In the genomic region with DNA sequence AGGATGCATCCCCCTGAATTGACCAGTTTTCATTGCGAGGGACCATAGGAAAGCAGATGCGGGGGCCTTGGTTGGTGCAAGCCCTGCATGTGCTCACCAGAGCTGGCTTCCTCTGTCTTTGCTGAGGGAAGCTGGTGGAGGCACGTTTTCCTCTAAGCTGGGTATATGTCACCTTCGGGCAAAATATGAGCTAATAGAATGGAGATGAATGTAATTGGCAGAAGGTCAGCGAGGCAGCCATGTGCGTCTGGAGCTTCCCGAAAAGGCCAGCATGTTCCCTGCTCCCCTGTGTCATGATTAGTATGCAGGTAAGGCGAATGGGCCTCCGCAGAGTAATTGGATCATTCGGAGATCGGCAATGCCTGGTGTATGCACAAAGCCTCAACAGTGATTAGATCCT, we compare ENCODE assay signal across 17 cellular contexts.
A peak's percentile ranks its signal among the peaks of the same experiment; 100 is the strongest.
DNase-seq lines count a peak whose midpoint lies in the region; ATAC-seq and TF ChIP-seq lines count a peak whose summit lies in the region.
"Had no signal": no experiment of that assay in that cellular context is flagged by ENCODE, and none has a peak within 500 bp of the region (broad histone marks: within the 10 kb centered on the region; RNA-seq: fewer than 3 reads in every experiment).

No MANE protein-coding gene starts in this region.

- no peak; a peak in 1 of 4 replicates for TF ChIP-seq EP300 in SK-N-SH (IDR thresholded peaks at IDR 0.05; ENCODE audit: borderline replicate concordance in 1 of 2, low read depth in 1 of 2, low read length in 1 of 2)

- H3K9me3 ChIP-seq in SK-N-SH (no peaks in the 10 kb centered on the region), osteoblast (ENCODE audit: low read depth, low read length) (peaks cover 2% of the 10 kb centered on the region)
- H3K9me3 ChIP-seq: A549, HAP-1 had no signal

- H3K27ac Mint-ChIP-seq in chondrocyte (ENCODE audit: unreplicated experiment): no peak overlapping the region
- H3K27ac Mint-ChIP-seq: CD4-positive, alpha-beta T cell had no signal

- H3K27me3 Mint-ChIP-seq in chondrocyte (ENCODE audit: low read depth): no peaks in the 10 kb centered on the region
- H3K27me3 Mint-ChIP-seq: CD4-positive, alpha-beta T cell had no signal

- H3K36me3 ChIP-seq in SK-N-SH (replicated peaks in 1 of 2; ENCODE audit: control insufficient read depth in 1 of 2, insufficient read depth in 2 of 2, low read length in 1 of 2): no peaks in the 10 kb centered on the region
- H3K36me3 ChIP-seq in osteoblast (ENCODE audit: insufficient read depth, low read length): no peaks in the 10 kb centered on the region
- H3K36me3 ChIP-seq: HAP-1 had no signal

- no peaks in the 10 kb centered on the region for H4K20me1 ChIP-seq in SK-N-SH (ENCODE audit: insufficient read depth)
- no peaks in the 10 kb centered on the region for H4K20me1 ChIP-seq in osteoblast (ENCODE audit: insufficient read depth, low read length)

- H3K4me3 ChIP-seq in SK-N-SH (ENCODE audit: low read depth in 2 of 2, low read length in 1 of 2) (no peak overlapping the region), osteoblast (ENCODE audit: insufficient read depth, low read length) (no peak overlapping the region)
- H3K4me3 ChIP-seq: A549, GM12878, GM23248, HAP-1 had no signal

- no peak for TF ChIP-seq RAD21 in SK-N-SH (IDR thresholded peaks at IDR 0.05; ENCODE audit: low read length)

- H3K4me1 Mint-ChIP-seq in chondrocyte (ENCODE audit: low read depth): no peaks in the 10 kb centered on the region

- 24% methylated on average over 8 of the region's 11 CpGs for WGBS in SK-N-SH (ENCODE audit: low lambda C conversion rate)

- H3K27me3 ChIP-seq in SK-N-SH (ENCODE audit: insufficient read depth) (no peaks in the 10 kb centered on the region), osteoblast (ENCODE audit: insufficient read depth, low read length) (no peaks in the 10 kb centered on the region)

- no peaks in the 10 kb centered on the region for H3K79me2 ChIP-seq in SK-N-SH (ENCODE audit: insufficient read depth)
- no peaks in the 10 kb centered on the region for H3K79me2 ChIP-seq in osteoblast (ENCODE audit: insufficient read depth, low read length)

- no peak for TF ChIP-seq CTCF in SK-N-SH (IDR thresholded peaks at IDR 0.05)
- no peak for TF ChIP-seq CTCF in osteoblast (IDR thresholded peaks at IDR 0.05; ENCODE audit: extremely low read depth, low read depth, low read length)
- no peak for TF ChIP-seq CTCF in chondrocyte (IDR thresholded peaks at IDR 0.05)

- DNase-seq in SK-N-SH: peak; percentile 41
- peak; percentile 25 for DNase-seq in cerebellum (ENCODE audit: low spot score)
- peak; percentile 34 for DNase-seq in osteoblast (ENCODE audit: insufficient read length, low spot score, missing footprints)
- no peak for DNase-seq in NCI-H748 (lab: John Stamatoyannopoulos, UW; ENCODE audit: unreplicated experiment)
- DNase-seq in middle frontal gyrus (ENCODE audit: extremely low spot score, low spot score): no peak
- no peak for DNase-seq in chondrocyte (ENCODE audit: low spot score)
- DNase-seq: AML-193; CD4-positive, alpha-beta T cell; DMS79; GF-D8; GM23248 had no signal

- no peaks in the 10 kb centered on the region for H3F3A ChIP-seq in SK-N-SH (replicated peaks; ENCODE audit: insufficient read depth)

- POLR2A ChIA-PET in SK-N-SH (lab: Yijun Ruan, JAX): no interaction called here

- no peaks in the 10 kb centered on the region for H3K9me2 ChIP-seq in SK-N-SH

- no peak overlapping the region; a peak in 1 of 4 replicates for H3K27ac ChIP-seq in SK-N-SH (ENCODE audit: low read depth in 2 of 2, low read length in 1 of 2)
- H3K27ac ChIP-seq in osteoblast (ENCODE audit: low read depth, low read length): no peak overlapping the region
- H3K27ac ChIP-seq: 22Rv1, A549, C4-2B, GM23248 had no signal

- H3K4me1 ChIP-seq in SK-N-SH (ENCODE audit: control insufficient read depth in 1 of 2, insufficient read depth in 2 of 2, low read depth in 1 of 2, low read length in 1 of 2) (peaks cover 0 to 12% of the 10 kb centered on the region in 2 experiments; a peak in 1 of 4 replicates), osteoblast (ENCODE audit: insufficient read depth, low read length) (no peaks in the 10 kb centered on the region)
- H3K4me1 ChIP-seq: A549, HAP-1 had no signal

- peaks cover 55% of the 10 kb centered on the region for H3K9me3 Mint-ChIP-seq in chondrocyte (ENCODE audit: low read depth)

- CTCF ChIA-PET in SK-N-SH (lab: Yijun Ruan, JAX): no interaction called here

- H3K4me3 Mint-ChIP-seq in chondrocyte (ENCODE audit: unreplicated experiment): no peak overlapping the region
- H3K4me3 Mint-ChIP-seq: CD4-positive, alpha-beta T cell had no signal

- no peak overlapping the region for H3K9ac ChIP-seq in SK-N-SH
- H3K9ac ChIP-seq: GM23248 had no signal

- H3K36me3 Mint-ChIP-seq in chondrocyte (ENCODE audit: low read depth): peaks cover 2% of the 10 kb centered on the region

- no peak for ATAC-seq in SK-N-SH treated with all-trans-retinoic acid at 6 μM for 48 hours
- ATAC-seq: A549, GM12878 had no signal

- H2AFZ ChIP-seq in SK-N-SH (ENCODE audit: low read depth) (no peak overlapping the region), osteoblast (ENCODE audit: low read length) (no peak overlapping the region)
- H2AFZ ChIP-seq: GM23248 had no signal

- no peak overlapping the region for H3K4me2 ChIP-seq in SK-N-SH
- H3K4me2 ChIP-seq in osteoblast (ENCODE audit: insufficient read depth, low read length): no peak overlapping the region
- H3K4me2 ChIP-seq: A549 had no signal

TF ChIP-seq in SK-N-SH, 30 proteins besides CTCF, POLR2A, EP300 and RAD21:
- peak; percentile 37; the same call in 1 of the 2 replicates for TF ChIP-seq MXI1 (IDR thresholded peaks at IDR 0.05; ENCODE audit: low read depth, low read length)
- no peak for TF ChIP-seq SIN3A (IDR thresholded peaks at IDR 0.05; ENCODE audit: borderline replicate concordance, low read depth, low read length)

TF ChIP-seq in SK-N-SH treated with all-trans-retinoic acid at 6 μM for 48 hours, 23 proteins besides CTCF, POLR2A, EP300 and RAD21 (continues in another document):
- no peak for TF ChIP-seq ZFP30 (CRISPR knock-in tag; IDR thresholded peaks at IDR 0.05)
- no peak for TF ChIP-seq ZNF70 (CRISPR knock-in tag; IDR thresholded peaks at IDR 0.05)
- no peak for TF ChIP-seq ZNF8 (CRISPR knock-in tag; IDR thresholded peaks at IDR 0.05)
- no peak for TF ChIP-seq ZFP3 (CRISPR knock-in tag; IDR thresholded peaks at IDR 0.05)
- no peak for TF ChIP-seq TOX (CRISPR knock-in tag; IDR thresholded peaks at IDR 0.05; ENCODE audit: borderline replicate concordance)
- TF ChIP-seq, protein P1, sequence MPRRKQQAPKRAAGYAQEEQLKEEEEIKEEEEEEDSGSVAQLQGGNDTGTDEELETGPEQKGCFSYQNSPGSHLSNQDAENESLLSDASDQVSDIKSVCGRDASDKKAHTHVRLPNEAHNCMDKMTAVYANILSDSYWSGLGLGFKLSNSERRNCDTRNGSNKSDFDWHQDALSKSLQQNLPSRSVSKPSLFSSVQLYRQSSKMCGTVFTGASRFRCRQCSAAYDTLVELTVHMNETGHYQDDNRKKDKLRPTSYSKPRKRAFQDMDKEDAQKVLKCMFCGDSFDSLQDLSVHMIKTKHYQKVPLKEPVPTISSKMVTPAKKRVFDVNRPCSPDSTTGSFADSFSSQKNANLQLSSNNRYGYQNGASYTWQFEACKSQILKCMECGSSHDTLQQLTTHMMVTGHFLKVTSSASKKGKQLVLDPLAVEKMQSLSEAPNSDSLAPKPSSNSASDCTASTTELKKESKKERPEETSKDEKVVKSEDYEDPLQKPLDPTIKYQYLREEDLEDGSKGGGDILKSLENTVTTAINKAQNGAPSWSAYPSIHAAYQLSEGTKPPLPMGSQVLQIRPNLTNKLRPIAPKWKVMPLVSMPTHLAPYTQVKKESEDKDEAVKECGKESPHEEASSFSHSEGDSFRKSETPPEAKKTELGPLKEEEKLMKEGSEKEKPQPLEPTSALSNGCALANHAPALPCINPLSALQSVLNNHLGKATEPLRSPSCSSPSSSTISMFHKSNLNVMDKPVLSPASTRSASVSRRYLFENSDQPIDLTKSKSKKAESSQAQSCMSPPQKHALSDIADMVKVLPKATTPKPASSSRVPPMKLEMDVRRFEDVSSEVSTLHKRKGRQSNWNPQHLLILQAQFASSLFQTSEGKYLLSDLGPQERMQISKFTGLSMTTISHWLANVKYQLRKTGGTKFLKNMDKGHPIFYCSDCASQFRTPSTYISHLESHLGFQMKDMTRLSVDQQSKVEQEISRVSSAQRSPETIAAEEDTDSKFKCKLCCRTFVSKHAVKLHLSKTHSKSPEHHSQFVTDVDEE (CRISPR knock-in tag; IDR thresholded peaks at IDR 0.05): no peak
- no peak for TF ChIP-seq BACH2 (CRISPR knock-in tag; IDR thresholded peaks at IDR 0.05; ENCODE audit: borderline replicate concordance)
- no peak for TF ChIP-seq OSR1 (CRISPR knock-in tag; IDR thresholded peaks at IDR 0.05)
- no peak for TF ChIP-seq ARNTL (CRISPR knock-in tag; IDR thresholded peaks at IDR 0.05; ENCODE audit: borderline replicate concordance, low read depth)
- TF ChIP-seq, protein P2, sequence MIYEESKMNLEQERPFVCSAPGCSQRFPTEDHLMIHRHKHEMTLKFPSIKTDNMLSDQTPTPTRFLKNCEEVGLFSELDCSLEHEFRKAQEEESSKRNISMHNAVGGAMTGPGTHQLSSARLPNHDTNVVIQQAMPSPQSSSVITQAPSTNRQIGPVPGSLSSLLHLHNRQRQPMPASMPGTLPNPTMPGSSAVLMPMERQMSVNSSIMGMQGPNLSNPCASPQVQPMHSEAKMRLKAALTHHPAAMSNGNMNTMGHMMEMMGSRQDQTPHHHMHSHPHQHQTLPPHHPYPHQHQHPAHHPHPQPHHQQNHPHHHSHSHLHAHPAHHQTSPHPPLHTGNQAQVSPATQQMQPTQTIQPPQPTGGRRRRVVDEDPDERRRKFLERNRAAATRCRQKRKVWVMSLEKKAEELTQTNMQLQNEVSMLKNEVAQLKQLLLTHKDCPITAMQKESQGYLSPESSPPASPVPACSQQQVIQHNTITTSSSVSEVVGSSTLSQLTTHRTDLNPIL (CRISPR knock-in tag; IDR thresholded peaks at IDR 0.05; ENCODE audit: low read depth): no peak
- no peak for TF ChIP-seq ZNF565 (CRISPR knock-in tag; conservative IDR thresholded peaks at IDR 0.05; ENCODE audit: low read depth)
- TF ChIP-seq, protein P3, sequence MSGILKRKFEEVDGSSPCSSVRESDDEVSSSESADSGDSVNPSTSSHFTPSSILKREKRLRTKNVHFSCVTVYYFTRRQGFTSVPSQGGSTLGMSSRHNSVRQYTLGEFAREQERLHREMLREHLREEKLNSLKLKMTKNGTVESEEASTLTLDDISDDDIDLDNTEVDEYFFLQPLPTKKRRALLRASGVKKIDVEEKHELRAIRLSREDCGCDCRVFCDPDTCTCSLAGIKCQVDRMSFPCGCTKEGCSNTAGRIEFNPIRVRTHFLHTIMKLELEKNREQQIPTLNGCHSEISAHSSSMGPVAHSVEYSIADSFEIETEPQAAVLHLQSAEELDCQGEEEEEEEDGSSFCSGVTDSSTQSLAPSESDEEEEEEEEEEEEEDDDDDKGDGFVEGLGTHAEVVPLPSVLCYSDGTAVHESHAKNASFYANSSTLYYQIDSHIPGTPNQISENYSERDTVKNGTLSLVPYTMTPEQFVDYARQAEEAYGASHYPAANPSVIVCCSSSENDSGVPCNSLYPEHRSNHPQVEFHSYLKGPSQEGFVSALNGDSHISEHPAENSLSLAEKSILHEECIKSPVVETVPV (CRISPR knock-in tag; IDR thresholded peaks at IDR 0.05): no peak
- TF ChIP-seq PPARA (CRISPR knock-in tag; IDR thresholded peaks at IDR 0.05; ENCODE audit: borderline replicate concordance): no peak

Comparison
In these comparisons a context has a peak if more than half of its experiments do, and no peak if none do; other contexts are left out.
1. DNase-seq: peak in SK-N-SH (single experiment), cerebellum (single experiment) and osteoblast (single experiment); none in NCI-H748 (single experiment), middle frontal gyrus (single experiment) and chondrocyte (single experiment).